8 cellular contexts compared by ENCODE assay signal in genomic region chr19:11155373-11156120, GRCh38. TPM values are rescaled to one million over a fixed set of nuclear protein-coding genes. Genes with fewer than 3 reads are reported as not detected.
DNase-seq lines count a peak whose midpoint lies in the region; ATAC-seq, FAIRE-seq and TF ChIP-seq lines count a peak whose summit lies in the region.

SPC24 (minus strand) TSS chr19:11155782; CDS start chr19:11155776, 6 bp downstream.

- H3K9me3 Mint-ChIP-seq in activated T-cell treated with anti-CD3 and anti-CD28 coated beads, Interleukin-2, amount 50 U/mL, for 72 hours, result no peaks in the 10 kb centered on the region

- H3K36me3 Mint-ChIP-seq in activated T-cell treated with anti-CD3 and anti-CD28 coated beads, Interleukin-2, amount 50 U/mL, for 72 hours (ENCODE audit: insufficient read depth in 2 of 2), result peaks cover 6 to 15% of the 10 kb centered on the region in 2 donors

- peak within 1 kb of the TSS; percentile 67 for H3K27ac Mint-ChIP-seq in activated T-cell treated with anti-CD3 and anti-CD28 coated beads, Interleukin-2, amount 50 U/mL, for 72 hours

- DNase-seq in DMS79 (lab: John Stamatoyannopoulos, UW) (peak; percentile 98), RCC 7860 (ENCODE audit: low spot score) (peak; percentile 97), esophagus squamous epithelium (lab: John Stamatoyannopoulos, UW) (peak; percentile 48), myocyte (ENCODE audit: low read depth) (peak; percentile 98)
- DNase-seq in activated T-cell treated with anti-CD3 and anti-CD28 coated beads, Interleukin-2, amount 50 U/mL, for 72 hours, result peak; percentile 92 to 97
- DNase-seq in stimulated activated CD8-positive, alpha-beta memory T cell treated with anti-CD3 and anti-CD28 coated beads, Interleukin-7, amount 100 ng/mL, for 48 hours (ENCODE audit: extremely low read depth in 1 of 2, low read depth in 1 of 2), result peak; percentile 85 to 95

- 0% methylated on average over 7 to 13 of the region's 50 CpGs for WGBS in esophagus squamous epithelium, 2 donors

- H3K36me3 ChIP-seq in KOPT-K1 (ENCODE audit: insufficient read depth, low read length) (peaks cover 24% of the 10 kb centered on the region), esophagus squamous epithelium (no peaks in the 10 kb centered on the region)

- TF ChIP-seq POLR2A in esophagus squamous epithelium (IDR thresholded peaks at IDR 0.05), result no peak

- FAIRE-seq in RCC 7860 (lab: Jason Lieb, UNC), result peak; percentile 92

- no peaks in the 10 kb centered on the region for H3K9me3 ChIP-seq in KOPT-K1 (ENCODE audit: insufficient read depth, low read length, poor library complexity, severe bottlenecking)
- no peaks in the 10 kb centered on the region for H3K9me3 ChIP-seq in esophagus squamous epithelium

- H3K4me3 Mint-ChIP-seq in activated T-cell treated with anti-CD3 and anti-CD28 coated beads, Interleukin-2, amount 50 U/mL, for 72 hours, result peak within 1 kb of the TSS; percentile 84

- no peaks in the 10 kb centered on the region for H3K27me3 Mint-ChIP-seq in activated T-cell treated with anti-CD3 and anti-CD28 coated beads, Interleukin-2, amount 50 U/mL, for 72 hours (ENCODE audit: low read depth)

- H3K4me1 Mint-ChIP-seq in activated T-cell treated with anti-CD3 and anti-CD28 coated beads, Interleukin-2, amount 50 U/mL, for 72 hours (ENCODE audit: low read depth), result peaks cover 28% of the 10 kb centered on the region

- H3K27me3 ChIP-seq in esophagus squamous epithelium, result no peaks in the 10 kb centered on the region

- TF ChIP-seq CTCF in esophagus squamous epithelium (IDR thresholded peaks at IDR 0.05), result no peak

- H3K4me3 ChIP-seq in esophagus squamous epithelium, result peak within 1 kb of the TSS; percentile 53 to 76 (median 60)

- H3K4me1 ChIP-seq in esophagus squamous epithelium, result peaks cover 15 to 86% (median 44%) of the 10 kb centered on the region in 3 donors

- peak; percentile 97 for ATAC-seq in GM21786 (IDR thresholded peaks at IDR 0.05; ENCODE audit: unreplicated experiment)
- ATAC-seq in activated T-cell treated with anti-CD3 and anti-CD28 coated beads, Interleukin-2, amount 50 U/mL, for 72 hours (replicated peaks in 1 of 2), result peak; percentile 99

- H3K27ac ChIP-seq in KOPT-K1 (ENCODE audit: low read depth, low read length, poor library complexity, severe bottlenecking) (peak within 1 kb of the TSS; percentile 93), esophagus squamous epithelium (peak within 1 kb of the TSS; percentile 59 to 79 (median 71))

- intact Hi-C loops in esophagus squamous epithelium (cut with DNase I), result no loop called here

RNA-seq across cellular contexts. Expression of gene SPC24, which starts in this region (rescaled TPM):
- 10 to 100 TPM; 43.6 to 46.8 TPM for total RNA-seq in activated T-cell treated with anti-CD3 and anti-CD28 coated beads, Interleukin-2, amount 50 U/mL, for 72 hours
- 10 to 100 TPM in 1 of 4 donors, 1 to 10 TPM in 3; 2.9 to 10.9 (median 6.3) TPM for total RNA-seq in esophagus squamous epithelium
- total RNA-seq in myocyte, result 2.4 and 2.5 TPM in 2 replicates
- polyA plus RNA-seq in myocyte (2012), result 1.3 TPM

Comparison
In these comparisons a context has a peak if more than half of its experiments do, and no peak if none do; other contexts are left out.
1. Peak in every context shown above with its lines: DNase-seq, ATAC-seq, H3K4me3 ChIP-seq and H3K27ac ChIP-seq.
2. DNase-seq: peak in every context shown above with its lines; median percentile 98 in DMS79; 98 in myocyte; 97 in RCC 7860; 94 in activated T-cell treated with anti-CD3 and anti-CD28 coated beads, Interleukin-2, amount 50 U/mL, for 72 hours; 90 in stimulated activated CD8-positive, alpha-beta memory T cell treated with anti-CD3 and anti-CD28 coated beads, Interleukin-7, amount 100 ng/mL, for 48 hours; 48 in esophagus squamous epithelium.